Comparison of ENCODE assay signal across 8 cellular contexts in genomic region chr17:79042421-79043190, GRCh38. TPM values are rescaled to one million over a fixed set of nuclear protein-coding genes. Genes with fewer than 3 reads are reported as not detected.
DNase-seq lines count a peak whose midpoint lies in the region; ATAC-seq and TF ChIP-seq lines count a peak whose summit lies in the region.

No MANE protein-coding gene starts in this region.

- H3K36me3 Mint-ChIP-seq in HFFc6 (ENCODE audit: low read depth): peaks cover 5% of the 10 kb centered on the region; the same call in 1 of the 2 replicates
- H3K36me3 Mint-ChIP-seq in activated naive CD4-positive, alpha-beta T cell treated with anti-CD3 and anti-CD28 coated beads for 36 hours (ENCODE audit: low read depth): no peaks in the 10 kb centered on the region

- H3K4me3 ChIP-seq in BE2C (ENCODE audit: low read depth, low read length) (no peak overlapping the region), heart left ventricle (no peak overlapping the region), spleen (no peak overlapping the region)

- no peaks in the 10 kb centered on the region for H3K36me3 ChIP-seq in BE2C
- H3K36me3 ChIP-seq in heart left ventricle: peaks cover 0 to 10% (median under 1%) of the 10 kb centered on the region in 9 donors
- H3K36me3 ChIP-seq in spleen: peaks cover 0 to 3% (median 0%) of the 10 kb centered on the region in 6 donors

- H3K4me1 ChIP-seq in BE2C: peaks cover 5% of the 10 kb centered on the region
- H3K4me1 ChIP-seq in heart left ventricle: peaks cover 6 to 38% (median 16%) of the 10 kb centered on the region in 12 donors
- H3K4me1 ChIP-seq in spleen: peaks cover 4 to 61% (median 27%) of the 10 kb centered on the region in 6 donors

- ATAC-seq in heart left ventricle (peak in 3 of 4 donors; percentile 7 to 28 (median 26)), GM21737 (IDR thresholded peaks at IDR 0.05; ENCODE audit: unreplicated experiment) (no peak)

- H3K27ac Mint-ChIP-seq in HFFc6: no peak overlapping the region
- no peak overlapping the region for H3K27ac Mint-ChIP-seq in activated naive CD4-positive, alpha-beta T cell treated with anti-CD3 and anti-CD28 coated beads for 36 hours

- H3K27me3 ChIP-seq in BE2C (no peaks in the 10 kb centered on the region), heart left ventricle (no peaks in the 10 kb centered on the region), spleen (replicated peaks in 1 of 7) (peaks cover 0 to 30% (median 0%) of the 10 kb centered on the region in 7 donors)

- TF ChIP-seq CTCF in BE2C (IDR thresholded peaks at IDR 0.05; ENCODE audit: low read depth, low read length) (peak; percentile 91), HFFc6 (IDR thresholded peaks at IDR 0.05) (peak; percentile 98), heart left ventricle (IDR thresholded peaks at IDR 0.05) (peak; percentile 67 to 85 (median 78)), spleen (IDR thresholded peaks at IDR 0.05 in 8 of 11, conservative IDR thresholded peaks at IDR 0.05 in 3 of 11) (peak; percentile 69 to 93 (median 88))

- H3K27me3 Mint-ChIP-seq in HFFc6 (ENCODE audit: insufficient read depth): peaks cover 3% of the 10 kb centered on the region
- H3K27me3 Mint-ChIP-seq in activated naive CD4-positive, alpha-beta T cell treated with anti-CD3 and anti-CD28 coated beads for 36 hours (ENCODE audit: low read depth): peaks cover 3% of the 10 kb centered on the region

- H3K27ac ChIP-seq in heart left ventricle (no peak overlapping the region), spleen (no peak overlapping the region)

- CTCF ChIA-PET in activated naive CD4-positive, alpha-beta T cell treated with anti-CD3 and anti-CD28 coated beads for 36 hours (lab: Charles Lee): interaction anchor here (0.8 to 1.6 kb wide), 9 partner anchors 10 to 63 kb away, joined by 3 to 13 read pairs (median 4); partner anchors contain the start of gene LGALS3BP

- peak; percentile 79 for DNase-seq in BE2C
- peak; percentile 45 for DNase-seq in HFFc6
- DNase-seq in SKM-1 (lab: John Stamatoyannopoulos, UW; ENCODE audit: unreplicated experiment): peak; percentile 5
- DNase-seq in activated naive CD4-positive, alpha-beta T cell treated with anti-CD3 and anti-CD28 coated beads for 36 hours: peak; percentile 81
- peak in 4 of 5 donors; percentile 55 to 83 (median 64) for DNase-seq in heart left ventricle
- DNase-seq in spleen: peak; percentile 90
- DNase-seq in GF-D8 (lab: John Stamatoyannopoulos, UW): no peak

- TF ChIP-seq POLR2A in heart left ventricle (IDR thresholded peaks at IDR 0.05): no peak
- TF ChIP-seq POLR2A in spleen (IDR thresholded peaks at IDR 0.05): no peak

- peaks cover 28% of the 10 kb centered on the region for H3K4me1 Mint-ChIP-seq in HFFc6 (ENCODE audit: low read depth)
- H3K4me1 Mint-ChIP-seq in activated naive CD4-positive, alpha-beta T cell treated with anti-CD3 and anti-CD28 coated beads for 36 hours (ENCODE audit: low read depth): no peaks in the 10 kb centered on the region

- no peak overlapping the region for H3K4me3 Mint-ChIP-seq in HFFc6
- no peak overlapping the region for H3K4me3 Mint-ChIP-seq in activated naive CD4-positive, alpha-beta T cell treated with anti-CD3 and anti-CD28 coated beads for 36 hours

- intact Hi-C loops in activated naive CD4-positive, alpha-beta T cell treated with anti-CD3 and anti-CD28 coated beads for 36 hours (cut with micrococcal nuclease): loop anchor here (1.0 to 2.0 kb wide), 2 partner anchors 23 to 56 kb away; no protein-coding TSS in a partner anchor
- intact Hi-C loops in heart left ventricle (cut with DNase I): loop anchor here in 9 of 10 donors (1.0 to 10.0 kb wide), 6 partner anchors 23 to 352 kb away; no protein-coding TSS in a partner anchor
- intact Hi-C loops in spleen (cut with DNase I; ENCODE audit: low total_unique reads): no loop called here

- H3K9me3 ChIP-seq in BE2C: no peaks in the 10 kb centered on the region
- no peaks in the 10 kb centered on the region for H3K9me3 ChIP-seq in heart left ventricle
- no peaks in the 10 kb centered on the region for H3K9me3 ChIP-seq in spleen

- 63 to 70% (median 66%) methylated on average over 13 of the region's 13 CpGs for WGBS in heart left ventricle, 4 donors
- 60 to 95% (median 61%) methylated on average over 6 to 13 of the region's 13 CpGs for WGBS in spleen, 5 donors

- H3K9me3 Mint-ChIP-seq in HFFc6: no peaks in the 10 kb centered on the region
- H3K9me3 Mint-ChIP-seq in activated naive CD4-positive, alpha-beta T cell treated with anti-CD3 and anti-CD28 coated beads for 36 hours: no peaks in the 10 kb centered on the region

RNA-seq across cellular contexts. Expression of gene C1QTNF1, which starts 18.6 kb away (rescaled TPM):
- 11.1 TPM for polyA plus RNA-seq in BE2C (2012; ENCODE audit: insufficient read depth, insufficient read length, low read depth)
- total RNA-seq in HFFc6 (2021; fragmentation: NEBNext Ultra II Directional; extraction: Animal tissue kit (Norgen Biotek cat#: 25700)): 10 to 100 TPM in 2 of 6 experiments, 1 to 10 TPM in 4; 8.0 to 15.0 (median 8.6) TPM
- total RNA-seq in activated naive CD4-positive, alpha-beta T cell treated with anti-CD3 and anti-CD28 coated beads for 36 hours: under 1 TPM; 0.14 to 0.32 TPM
- total RNA-seq in heart left ventricle (100 to 1,000 TPM in 4 of 9 donors, 10 to 100 TPM in 5; 37.0 to 406 (median 66.2) TPM), spleen (100 to 1,000 TPM in 1 of 7 donors, 10 to 100 TPM in 6; 26.5 to 101 (median 69.9) TPM)
- polyA plus RNA-seq in heart left ventricle (100 to 1,000 TPM in 1 of 2 donors, 10 to 100 TPM in 1; 85.5 to 189 TPM), spleen (10 to 100 TPM; 14.7 to 29.1 (median 25.3) TPM)

RNA-seq across cellular contexts. Expression of gene ENGASE, which starts 32.0 kb away (rescaled TPM):
- polyA plus RNA-seq in BE2C (2012; ENCODE audit: insufficient read depth, insufficient read length, low read depth): 68.4 TPM
- total RNA-seq in HFFc6 (2021; fragmentation: NEBNext Ultra II Directional; extraction: Animal tissue kit (Norgen Biotek cat#: 25700)): 10 to 100 TPM; 11.1 to 13.8 (median 11.8) TPM
- 10 to 100 TPM; 49.5 to 51.2 TPM for total RNA-seq in activated naive CD4-positive, alpha-beta T cell treated with anti-CD3 and anti-CD28 coated beads for 36 hours
- total RNA-seq in heart left ventricle (10 to 100 TPM in 8 of 9 donors, 1 to 10 TPM in 1; 6.2 to 42.0 (median 25.5) TPM), spleen (100 to 1,000 TPM in 3 of 7 donors, 10 to 100 TPM in 4; 54.7 to 148 (median 99.4) TPM)
- polyA plus RNA-seq in heart left ventricle (10 to 100 TPM in 1 of 2 donors, 1 to 10 TPM in 1; 9.9 to 21.9 TPM), spleen (100 to 1,000 TPM in 1 of 3 donors, 10 to 100 TPM in 2; 25.0 to 101 (median 43.6) TPM)

RNA-seq across cellular contexts. Expression of gene CANT1, which starts 33.0 kb away (rescaled TPM):
- polyA plus RNA-seq in BE2C (2012; ENCODE audit: insufficient read depth, insufficient read length, low read depth): 99.6 TPM
- total RNA-seq in HFFc6 (2021; fragmentation: NEBNext Ultra II Directional; extraction: Animal tissue kit (Norgen Biotek cat#: 25700)): 100 to 1,000 TPM in 2 of 6 experiments, 10 to 100 TPM in 4; 84.2 to 103 (median 92.4) TPM
- 10 to 100 TPM; 48.7 to 51.0 TPM for total RNA-seq in activated naive CD4-positive, alpha-beta T cell treated with anti-CD3 and anti-CD28 coated beads for 36 hours
- 10 to 100 TPM; 20.4 to 43.7 (median 24.1) TPM for total RNA-seq in heart left ventricle
- 10 to 100 TPM in 1 of 2 donors, 1 to 10 TPM in 1; 5.1 to 46.2 TPM for polyA plus RNA-seq in heart left ventricle
- 10 to 100 TPM; 48.1 to 76.6 (median 61.2) TPM for total RNA-seq in spleen
- 10 to 100 TPM; 11.2 to 22.1 (median 12.3) TPM for polyA plus RNA-seq in spleen

Comparison
In these comparisons a context has a peak if more than half of its experiments do, and no peak if none do; other contexts are left out.
1. RNA of gene C1QTNF1, which starts 18.6 kb away (total RNA-seq): 26.5 to 101 TPM in spleen, 37.0 to 406 TPM in heart left ventricle and 8.0 to 15.0 TPM in HFFc6; 0.14 to 0.32 TPM in activated naive CD4-positive, alpha-beta T cell treated with anti-CD3 and anti-CD28 coated beads for 36 hours; every median in the first group is over 4 times any median in the second.
2. Peak in every context shown above with its lines, with median percentiles within 50 percentile points of each other: CTCF ChIP-seq.